ENCODE assay signal across 12 cellular contexts in genomic region chr9:134333234-134333873, GRCh38. TPM values are rescaled to one million over a fixed set of nuclear protein-coding genes. Genes with fewer than 3 reads are reported as not detected.
A peak's percentile ranks its signal among the peaks of the same experiment; 100 is the strongest.
DNase-seq lines count a peak whose midpoint lies in the region; TF ChIP-seq lines count a peak whose summit lies in the region.
"Had no signal": no experiment of that assay in that cellular context is flagged by ENCODE, and none has a peak within 500 bp of the region (broad histone marks: within the 10 kb centered on the region; RNA-seq: fewer than 3 reads in every experiment).

No MANE protein-coding gene starts in this region.

- no peak overlapping the region for H3K4me3 Mint-ChIP-seq in activated CD4-positive, alpha-beta T cell treated with anti-CD3 and anti-CD28 coated beads, Interleukin-2, amount 10 ng/mL, durations not matched to agents 24 days and 14 days
- H3K4me3 Mint-ChIP-seq: CD4-positive, alpha-beta T cell had no signal

- no peaks in the 10 kb centered on the region for H3K4me1 Mint-ChIP-seq in activated CD4-positive, alpha-beta T cell treated with anti-CD3 and anti-CD28 coated beads, Interleukin-2, amount 10 ng/mL, durations not matched to agents 24 days and 14 days

- H2AFZ ChIP-seq in hepatocyte: no peak overlapping the region

- H3K4me3 ChIP-seq in adipocyte (ENCODE audit: low read length) (no peak overlapping the region), hepatocyte (no peak overlapping the region)

- no peak for TF ChIP-seq CTCF in hepatocyte (IDR thresholded peaks at IDR 0.05; ENCODE audit: poor library complexity)

- no peaks in the 10 kb centered on the region for H3K36me3 ChIP-seq in adipocyte (ENCODE audit: control insufficient read depth, insufficient read depth, low read length, severe bottlenecking)
- H3K36me3 ChIP-seq in hepatocyte (replicated peaks; ENCODE audit: insufficient read depth, low read depth): no peaks in the 10 kb centered on the region

- peak; percentile 75 for DNase-seq in HT-29 (ENCODE audit: low spot score)
- DNase-seq in adipocyte (ENCODE audit: low read depth): no peak
- DNase-seq in hepatocyte (ENCODE audit: low spot score): peak; percentile 88
- peak; percentile 70 for DNase-seq in retina
- no peak for DNase-seq in stimulated activated CD4-positive, alpha-beta T cell treated with anti-CD3 and anti-CD28 coated beads, Interleukin-4, amount 100 ng/mL, for 1 hour
- DNase-seq in caudate nucleus (lab: John Stamatoyannopoulos, UW): no peak
- no peak for DNase-seq in activated T-cell treated with anti-CD3 and anti-CD28 coated beads for 4 hours
- no peak for DNase-seq in activated CD4-positive, alpha-beta T cell treated with anti-CD3 and anti-CD28 coated beads, Interleukin-2, amount 10 ng/mL, durations not matched to agents 24 days and 14 days
- DNase-seq: CD4-positive, alpha-beta T cell; central memory CD4-positive, alpha-beta T cell; KBM-7; NCI-H2029 had no signal

- H3K27ac ChIP-seq in hepatocyte (peak overlapping the region; percentile 94), caudate nucleus (ENCODE audit: low read depth, low read length) (no peak overlapping the region)

- H3K4me2 ChIP-seq in hepatocyte: peak overlapping the region; percentile 72

- H3K4me1 ChIP-seq in adipocyte (ENCODE audit: control insufficient read depth, insufficient read depth, low read length) (peaks cover 59% of the 10 kb centered on the region), hepatocyte (ENCODE audit: insufficient read depth) (peaks cover 86% of the 10 kb centered on the region)

- no peaks in the 10 kb centered on the region for H3K9me2 ChIP-seq in hepatocyte (replicated peaks; ENCODE audit: insufficient read depth)

- H3K27me3 Mint-ChIP-seq in activated CD4-positive, alpha-beta T cell treated with anti-CD3 and anti-CD28 coated beads, Interleukin-2, amount 10 ng/mL, durations not matched to agents 24 days and 14 days: peaks cover 1% of the 10 kb centered on the region
- H3K27me3 Mint-ChIP-seq: CD4-positive, alpha-beta T cell had no signal

- intact Hi-C loops in activated CD4-positive, alpha-beta T cell treated with anti-CD3 and anti-CD28 coated beads, Interleukin-2, amount 10 ng/mL, durations not matched to agents 24 days and 14 days (cut with micrococcal nuclease): no loop called here

- no peaks in the 10 kb centered on the region for H3K27me3 ChIP-seq in adipocyte (replicated peaks; ENCODE audit: control insufficient read depth, insufficient read depth, low read length)
- no peaks in the 10 kb centered on the region for H3K27me3 ChIP-seq in hepatocyte

- H3K79me2 ChIP-seq in hepatocyte: peaks cover 99% of the 10 kb centered on the region

- no peaks in the 10 kb centered on the region for H3K36me3 Mint-ChIP-seq in activated CD4-positive, alpha-beta T cell treated with anti-CD3 and anti-CD28 coated beads, Interleukin-2, amount 10 ng/mL, durations not matched to agents 24 days and 14 days (ENCODE audit: low read depth)

- H3K27ac Mint-ChIP-seq in activated CD4-positive, alpha-beta T cell treated with anti-CD3 and anti-CD28 coated beads, Interleukin-2, amount 10 ng/mL, durations not matched to agents 24 days and 14 days: no peak overlapping the region
- H3K27ac Mint-ChIP-seq: CD4-positive, alpha-beta T cell had no signal

- 27% methylated on average over 23 of the region's 24 CpGs for WGBS in hepatocyte (ENCODE audit: low lambda C conversion rate, missing lambda C conversion rate)

- peaks cover 99% of the 10 kb centered on the region for H4K20me1 ChIP-seq in hepatocyte (ENCODE audit: insufficient read depth, poor library complexity, severe bottlenecking)

- no peaks in the 10 kb centered on the region for H3K9me3 Mint-ChIP-seq in activated CD4-positive, alpha-beta T cell treated with anti-CD3 and anti-CD28 coated beads, Interleukin-2, amount 10 ng/mL, durations not matched to agents 24 days and 14 days
- H3K9me3 Mint-ChIP-seq: CD4-positive, alpha-beta T cell had no signal

- H3K9me3 ChIP-seq in adipocyte (ENCODE audit: control insufficient read depth, low read length) (no peaks in the 10 kb centered on the region), hepatocyte (ENCODE audit: low read depth) (no peaks in the 10 kb centered on the region)

- peak overlapping the region; percentile 13 for H3K9ac ChIP-seq in adipocyte (ENCODE audit: low read length)

RNA-seq across cellular contexts. Expression of gene RXRA, which starts 7.1 kb away (rescaled TPM):
- total RNA-seq in HT-29 (2014; rRNA removed; shearing (Covaris generic)): 63.4 and 74.4 TPM in 2 replicates
- total RNA-seq in hepatocyte: 32.5 and 35.9 TPM in 2 replicates
- polyA plus RNA-seq in hepatocyte: 34.3 and 41.6 TPM in 2 replicates
- total RNA-seq in activated CD4-positive, alpha-beta T cell treated with anti-CD3 and anti-CD28 coated beads, Interleukin-2, amount 10 ng/mL, durations not matched to agents 24 days and 14 days: 4.0 and 4.8 TPM in 2 replicates

Comparison
In these comparisons a context has a peak if more than half of its experiments do, and no peak if none do; other contexts are left out.
1. DNase-seq: peak in HT-29 (single experiment), hepatocyte (single experiment) and retina (single experiment); none in adipocyte (single experiment), stimulated activated CD4-positive, alpha-beta T cell treated with anti-CD3 and anti-CD28 coated beads, Interleukin-4, amount 100 ng/mL, for 1 hour (single experiment), caudate nucleus (0 of 61), activated T-cell treated with anti-CD3 and anti-CD28 coated beads for 4 hours (single experiment) and activated CD4-positive, alpha-beta T cell treated with anti-CD3 and anti-CD28 coated beads, Interleukin-2, amount 10 ng/mL, durations not matched to agents 24 days and 14 days (single experiment).